Comparison of ENCODE assay signal across 8 cellular contexts in genomic region chr17:42548070-42548837, GRCh38. TPM values are rescaled to one million over a fixed set of nuclear protein-coding genes. Genes with fewer than 3 reads are reported as not detected.
DNase-seq lines count a peak whose midpoint lies in the region; ATAC-seq and TF ChIP-seq lines count a peak whose summit lies in the region.

No MANE protein-coding gene starts in this region.

- peaks cover 0 to 13% of the 10 kb centered on the region in 2 donors for H3K4me1 ChIP-seq in gastrocnemius medialis

- no peak for TF ChIP-seq POLR2A in gastrocnemius medialis (IDR thresholded peaks at IDR 0.05)

- H3K4me3 ChIP-seq in choroid plexus epithelial cell (ENCODE audit: low read depth, low read length) = peak overlapping the region; percentile 52
- H3K4me3 ChIP-seq in gastrocnemius medialis = peak overlapping the region in 1 of 4 donors; percentile 16

- no peaks in the 10 kb centered on the region for H3K9me3 ChIP-seq in gastrocnemius medialis

- no peaks in the 10 kb centered on the region for H3K27me3 ChIP-seq in gastrocnemius medialis

- H3K36me3 ChIP-seq in gastrocnemius medialis = peaks cover 0 to 2% of the 10 kb centered on the region in 2 donors

- ATAC-seq in GM18868 (IDR thresholded peaks at IDR 0.05; ENCODE audit: unreplicated experiment) = peak; percentile 68
- ATAC-seq in activated CD4-positive, CD25-positive, alpha-beta regulatory T cell treated with anti-CD3 and anti-CD28 coated beads, Interleukin-2, amount 50 U/mL, for 24 hours = peak; percentile 81 to 91
- no peak for ATAC-seq in gastrocnemius medialis

- intact Hi-C loops in gastrocnemius medialis (cut with DNase I; ENCODE audit: low total_unique reads) = no loop called here

- no peaks in the 10 kb centered on the region for H3K9me3 Mint-ChIP-seq in IgD-negative memory B cell

- H3K4me3 Mint-ChIP-seq in IgD-negative memory B cell = peak overlapping the region; percentile 57 to 83 (median 73)

- H3K27ac Mint-ChIP-seq in IgD-negative memory B cell = peak overlapping the region in 2 of 3 donors; percentile 32 to 87

- no peak overlapping the region for H3K27ac ChIP-seq in gastrocnemius medialis

- peaks cover 7 to 9% (median 7%) of the 10 kb centered on the region in 3 donors for H3K4me1 Mint-ChIP-seq in IgD-negative memory B cell

- DNase-seq in choroid plexus epithelial cell (ENCODE audit: low read depth) (peak; percentile 68), mucosa of gallbladder (ENCODE audit: low spot score) (peak; percentile 77), NCI-H2196 treated with DMSO at 0.1 percent for 48 hours (lab: John Stamatoyannopoulos, UW; ENCODE audit: unreplicated experiment) (no peak), gastrocnemius medialis (no peak)
- DNase-seq in stimulated activated naive CD4-positive, alpha-beta T cell treated with Interleukin-2 at 50 U/mL for 16 hours (lab: John Stamatoyannopoulos, UW) = peak; percentile 75

- TF ChIP-seq CTCF in choroid plexus epithelial cell (conservative IDR thresholded peaks at IDR 0.05; ENCODE audit: low read depth, low read length) (peak; percentile 59), gastrocnemius medialis (IDR thresholded peaks at IDR 0.05 in 4 of 5, conservative IDR thresholded peaks at IDR 0.05 in 1 of 5) (no peak)

- no peaks in the 10 kb centered on the region for H3K36me3 Mint-ChIP-seq in IgD-negative memory B cell

- H3K27me3 Mint-ChIP-seq in IgD-negative memory B cell = no peaks in the 10 kb centered on the region

- in situ Hi-C loops in gastrocnemius medialis (cut with MboI; ENCODE audit: low sequenced_read_pairs in 4 of 4) = no loop called here

RNA-seq across cellular contexts. Expression of gene HSD17B1, which starts 4.5 kb away (rescaled TPM):
- 0.39 TPM for polyA plus RNA-seq in IgD-negative memory B cell
- total RNA-seq in mucosa of gallbladder = 2.4 TPM
- under 1 TPM in 3 of 4 donors, not detected in 1; 0.33 to 0.66 (median 0.47) TPM for total RNA-seq in gastrocnemius medialis

RNA-seq across cellular contexts. Expression of gene NAGLU, which starts 12.2 kb away (rescaled TPM):
- 14.4 TPM for polyA plus RNA-seq in IgD-negative memory B cell
- total RNA-seq in mucosa of gallbladder = 51.1 TPM
- total RNA-seq in gastrocnemius medialis = 10 to 100 TPM; 16.4 to 30.1 (median 24.1) TPM

RNA-seq across cellular contexts. Expression of gene COASY, which starts 13.7 kb away (rescaled TPM):
- 64.9 TPM for polyA plus RNA-seq in IgD-negative memory B cell
- total RNA-seq in mucosa of gallbladder = 84.1 TPM
- total RNA-seq in gastrocnemius medialis = 10 to 100 TPM; 22.4 to 39.9 (median 27.5) TPM

RNA-seq across cellular contexts. Expression of gene MLX, which starts 18.6 kb away (rescaled TPM):
- 44.8 TPM for polyA plus RNA-seq in IgD-negative memory B cell
- 54.0 TPM for total RNA-seq in mucosa of gallbladder
- total RNA-seq in gastrocnemius medialis = 10 to 100 TPM; 49.7 to 81.9 (median 53.8) TPM

RNA-seq across cellular contexts. Expression of gene PSMC3IP, which starts 29.3 kb away (rescaled TPM):
- polyA plus RNA-seq in IgD-negative memory B cell = 2.9 TPM
- total RNA-seq in mucosa of gallbladder (5.1 TPM), gastrocnemius medialis (1 to 10 TPM in 2 of 4 donors, under 1 TPM in 2; 0.46 to 2.7 (median 1.4) TPM)

Comparison
In these comparisons a context has a peak if more than half of its experiments do, and no peak if none do; other contexts are left out.
1. ATAC-seq: peak in GM18868 (single experiment) and activated CD4-positive, CD25-positive, alpha-beta regulatory T cell treated with anti-CD3 and anti-CD28 coated beads, Interleukin-2, amount 50 U/mL, for 24 hours (2 of 2); none in gastrocnemius medialis (0 of 2).
2. DNase-seq: peak in choroid plexus epithelial cell (single experiment), mucosa of gallbladder (single experiment) and stimulated activated naive CD4-positive, alpha-beta T cell treated with Interleukin-2 at 50 U/mL for 16 hours (single experiment); none in NCI-H2196 treated with DMSO at 0.1 percent for 48 hours (single experiment) and gastrocnemius medialis (0 of 2).